Comparison of ENCODE assay signal across 1 cellular context in the genomic region with DNA sequence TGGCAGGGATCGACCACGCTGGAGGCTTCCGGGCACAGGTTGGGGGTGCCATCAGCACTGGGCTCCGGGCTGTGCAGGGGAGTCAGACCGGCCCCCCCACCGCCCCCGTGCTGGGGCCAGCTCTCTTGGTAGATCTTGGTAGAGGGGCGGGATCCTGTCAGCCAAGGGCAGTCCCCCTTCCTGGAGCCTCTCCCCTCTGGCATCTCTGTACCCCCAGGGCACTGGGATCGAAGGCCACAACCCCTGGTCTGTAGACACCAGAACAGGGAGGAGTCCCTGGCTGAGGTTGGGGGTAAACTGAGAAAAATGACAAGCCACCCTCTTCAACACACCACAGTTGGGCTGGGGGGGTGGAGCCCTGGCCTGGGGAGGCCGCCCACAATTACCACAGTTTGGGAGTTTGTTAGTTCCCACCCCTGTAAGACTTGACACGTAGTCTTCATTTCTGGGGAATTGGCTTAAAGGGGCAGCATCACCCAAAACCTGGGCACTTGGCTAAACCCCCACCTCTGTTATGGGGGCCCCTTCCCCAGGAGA.
TF ChIP-seq lines count a peak whose summit lies in the region.

No MANE protein-coding gene starts in this region.

TF ChIP-seq in H1, 55 proteins besides CTCF, POLR2A, EP300 and RAD21 (continued from another document):
- TF ChIP-seq BCL11A (IDR thresholded peaks at IDR 0.05; ENCODE audit: low read depth in 2 of 2, low read length in 2 of 2) (no peak), KDM1A (IDR thresholded peaks at IDR 0.05; ENCODE audit: borderline replicate concordance, low read length) (no peak), SP2 (IDR thresholded peaks at IDR 0.05; ENCODE audit: low read length) (no peak), CREB1 (IDR thresholded peaks at IDR 0.05) (no peak), TBP (IDR thresholded peaks at IDR 0.05; ENCODE audit: low read depth, low read length) (no peak), NRF1 (IDR thresholded peaks at IDR 0.05; ENCODE audit: low read depth, low read length) (no peak), CBX5 (IDR thresholded peaks at IDR 0.05; ENCODE audit: low read depth, low read length) (no peak), SAP30 (IDR thresholded peaks at IDR 0.05; ENCODE audit: insufficient read depth, insufficient replicate concordance, low read length) (no peak), KDM4A (IDR thresholded peaks at IDR 0.05; ENCODE audit: low read depth, low read length, severe bottlenecking) (no peak), YY1 (IDR thresholded peaks at IDR 0.05; ENCODE audit: low read depth, low read length) (no peak), CBX8 (IDR thresholded peaks at IDR 0.05; ENCODE audit: borderline replicate concordance, low read depth, low read length) (no peak), RXRA (IDR thresholded peaks at IDR 0.05; ENCODE audit: insufficient read depth, low read depth, low read length) (no peak), EGR1 (IDR thresholded peaks at IDR 0.05; ENCODE audit: borderline replicate concordance, low read depth, low read length) (no peak), RBBP5 (IDR thresholded peaks at IDR 0.05; ENCODE audit: borderline replicate concordance, low read depth, low read length) (no peak), KDM5A (IDR thresholded peaks at IDR 0.05; ENCODE audit: low read length) (no peak)
- TF ChIP-seq, protein P1, sequence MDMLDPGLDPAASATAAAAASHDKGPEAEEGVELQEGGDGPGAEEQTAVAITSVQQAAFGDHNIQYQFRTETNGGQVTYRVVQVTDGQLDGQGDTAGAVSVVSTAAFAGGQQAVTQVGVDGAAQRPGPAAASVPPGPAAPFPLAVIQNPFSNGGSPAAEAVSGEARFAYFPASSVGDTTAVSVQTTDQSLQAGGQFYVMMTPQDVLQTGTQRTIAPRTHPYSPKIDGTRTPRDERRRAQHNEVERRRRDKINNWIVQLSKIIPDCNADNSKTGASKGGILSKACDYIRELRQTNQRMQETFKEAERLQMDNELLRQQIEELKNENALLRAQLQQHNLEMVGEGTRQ (IDR thresholded peaks at IDR 0.05; ENCODE audit: low read length), result no peak
- TF ChIP-seq, protein P2, sequence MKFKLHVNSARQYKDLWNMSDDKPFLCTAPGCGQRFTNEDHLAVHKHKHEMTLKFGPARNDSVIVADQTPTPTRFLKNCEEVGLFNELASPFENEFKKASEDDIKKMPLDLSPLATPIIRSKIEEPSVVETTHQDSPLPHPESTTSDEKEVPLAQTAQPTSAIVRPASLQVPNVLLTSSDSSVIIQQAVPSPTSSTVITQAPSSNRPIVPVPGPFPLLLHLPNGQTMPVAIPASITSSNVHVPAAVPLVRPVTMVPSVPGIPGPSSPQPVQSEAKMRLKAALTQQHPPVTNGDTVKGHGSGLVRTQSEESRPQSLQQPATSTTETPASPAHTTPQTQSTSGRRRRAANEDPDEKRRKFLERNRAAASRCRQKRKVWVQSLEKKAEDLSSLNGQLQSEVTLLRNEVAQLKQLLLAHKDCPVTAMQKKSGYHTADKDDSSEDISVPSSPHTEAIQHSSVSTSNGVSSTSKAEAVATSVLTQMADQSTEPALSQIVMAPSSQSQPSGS (IDR thresholded peaks at IDR 0.05; ENCODE audit: low read length), result no peak
